Comparison of ENCODE assay signal across 14 cellular contexts in genomic region chr14:91412939-91413338, GRCh38. TPM values are rescaled to one million over a fixed set of nuclear protein-coding genes. Genes with fewer than 3 reads are reported as not detected.
DNase-seq lines count a peak whose midpoint lies in the region; ATAC-seq, FAIRE-seq and TF ChIP-seq lines count a peak whose summit lies in the region.
"Had no signal": no experiment of that assay in that cellular context is flagged by ENCODE, and none has a peak within 500 bp of the region (broad histone marks: within the 10 kb centered on the region; RNA-seq: fewer than 3 reads in every experiment).

No MANE protein-coding gene starts in this region.

- in situ Hi-C loops in HepG2 (cut with HindIII; ENCODE audit: extremely low pct_ligation_motif_present, low pct_unique_long_range_greater_than_20kb): no loop called here
- in situ Hi-C loops in GM13976 (cut with MboI; ENCODE audit: low sequenced_read_pairs, unreplicated experiment): loop anchor here (25.0 kb wide), 1 partner anchor 226 kb away; no protein-coding TSS in a partner anchor

- peak overlapping the region; percentile 99 for H3K27ac Mint-ChIP-seq in activated CD4-positive, alpha-beta memory T cell treated with anti-CD3 and anti-CD28 coated beads, Interleukin-2, amount 10 ng/mL, durations not matched to agents 7 days and 5 days

- H3K4me3 ChIP-seq in HepG2 (replicated peaks in 1 of 3; ENCODE audit: insufficient read depth in 1 of 3, low read depth in 2 of 3, low read length in 3 of 3): no peak overlapping the region
- no peak overlapping the region for H3K4me3 ChIP-seq in right lobe of liver
- no peak overlapping the region for H3K4me3 ChIP-seq in left lung
- no peak overlapping the region for H3K4me3 ChIP-seq in SJCRH30
- H3K4me3 ChIP-seq: coronary artery had no signal

- peaks cover 80% of the 10 kb centered on the region for H3K36me3 Mint-ChIP-seq in activated CD4-positive, alpha-beta memory T cell treated with anti-CD3 and anti-CD28 coated beads, Interleukin-2, amount 10 ng/mL, durations not matched to agents 7 days and 5 days (ENCODE audit: low read depth)

- 56% methylated on average over 5 of the region's 5 CpGs for WGBS in HepG2 (ENCODE audit: low lambda C conversion rate)
- 54% methylated on average over 5 of the region's 5 CpGs for WGBS in right lobe of liver (ENCODE audit: insufficient coverage, low coverage, low lambda C conversion rate, missing lambda C conversion rate)

- H3K79me2 ChIP-seq in HepG2 (ENCODE audit: insufficient read depth, low read length): peaks cover 20% of the 10 kb centered on the region

- DNase-seq in HepG2 (ENCODE audit: low spot score) (no peak), right lobe of liver (no peak), left lung (no peak), GM13976 (ENCODE audit: low spot score) (no peak), superior temporal gyrus (ENCODE audit: extremely low spot score) (no peak), SJCRH30 (no peak)
- no peak for DNase-seq in activated CD4-positive, alpha-beta memory T cell treated with anti-CD3 and anti-CD28 coated beads, Interleukin-2, amount 10 ng/mL, durations not matched to agents 7 days and 5 days

- H4K20me1 ChIP-seq in HepG2 (ENCODE audit: insufficient read depth, low read length): no peaks in the 10 kb centered on the region; the same call in 1 of the 2 replicates

- H2AFZ ChIP-seq in HepG2 (ENCODE audit: low read length): no peak overlapping the region

- no peak for TF ChIP-seq RAD21 in HepG2 (CRISPR knock-in tag; IDR thresholded peaks at IDR 0.05)

- H3K4me3 Mint-ChIP-seq in activated CD4-positive, alpha-beta memory T cell treated with anti-CD3 and anti-CD28 coated beads, Interleukin-2, amount 10 ng/mL, durations not matched to agents 7 days and 5 days: peak overlapping the region; percentile 99

- 0 out of 2 replicates have a peak overlapping the region, but pooled peaks have one; percentile 4 for H3K4me2 ChIP-seq in HepG2 (ENCODE audit: low read depth, low read length)

- H3K9ac ChIP-seq in HepG2 (ENCODE audit: insufficient read depth, low read depth, low read length): no peak overlapping the region

- no peaks in the 10 kb centered on the region for H3K27me3 Mint-ChIP-seq in activated CD4-positive, alpha-beta memory T cell treated with anti-CD3 and anti-CD28 coated beads, Interleukin-2, amount 10 ng/mL, durations not matched to agents 7 days and 5 days

- peaks cover 69% of the 10 kb centered on the region for H3K4me1 Mint-ChIP-seq in activated CD4-positive, alpha-beta memory T cell treated with anti-CD3 and anti-CD28 coated beads, Interleukin-2, amount 10 ng/mL, durations not matched to agents 7 days and 5 days

- intact Hi-C loops in HepG2 (cut with micrococcal nuclease; ENCODE audit: unreplicated experiment): loop anchor here (2.0 kb wide), 1 partner anchor 32 kb away; no protein-coding TSS in a partner anchor
- intact Hi-C loops in right lobe of liver (cut with DNase I): no loop called here
- intact Hi-C loops in left lung (cut with DNase I): loop anchor here in 1 of 2 donors (10.0 kb wide), 1 partner anchor 88 kb away; no protein-coding TSS in a partner anchor

- H3K9me3 ChIP-seq in HepG2 (ENCODE audit: low read length) (no peaks in the 10 kb centered on the region), right lobe of liver (no peaks in the 10 kb centered on the region), left lung (no peaks in the 10 kb centered on the region), SJCRH30 (replicated peaks) (no peaks in the 10 kb centered on the region)

- no peak for TF ChIP-seq CTCF in HepG2 (CRISPR knock-in tag; IDR thresholded peaks at IDR 0.05)
- no peak for TF ChIP-seq CTCF in right lobe of liver (IDR thresholded peaks at IDR 0.05)
- no peak for TF ChIP-seq CTCF in left lung (IDR thresholded peaks at IDR 0.05)
- TF ChIP-seq CTCF in GM13976 (IDR thresholded peaks at IDR 0.05; ENCODE audit: borderline replicate concordance, control extremely low read depth, extremely low read depth, insufficient read depth, missing control alignments): no peak

- TF ChIP-seq POLR2A in HepG2 (IDR thresholded peaks at IDR 0.05; ENCODE audit: insufficient read depth in 1 of 2, low read depth in 2 of 2, low read length in 2 of 2) (no peak), right lobe of liver (IDR thresholded peaks at IDR 0.05) (no peak)

- H3K4me1 ChIP-seq in HepG2 (ENCODE audit: insufficient read depth, low read length): peaks cover 45% of the 10 kb centered on the region
- H3K4me1 ChIP-seq in right lobe of liver: peaks cover 0 to 11% (median 0%) of the 10 kb centered on the region in 4 donors
- peaks cover 3 to 68% of the 10 kb centered on the region in 2 donors for H3K4me1 ChIP-seq in left lung
- H3K4me1 ChIP-seq in SJCRH30: peaks cover 10% of the 10 kb centered on the region

- no TSS peak for BruUV-seq in HepG2 (replicated peaks; lab: Mats Ljungman, UMichigan)

- CTCF ChIA-PET in HepG2 (lab: Yijun Ruan, JAX; ENCODE audit: low intra/inter-chr PET ratio, low total read pairs): no interaction called here
- CTCF ChIA-PET in activated CD4-positive, alpha-beta memory T cell treated with anti-CD3 and anti-CD28 coated beads, Interleukin-2, amount 10 ng/mL, durations not matched to agents 7 days and 5 days (lab: Charles Lee): interaction anchor here (1.0 to 10.3 kb wide), 3 partner anchors 14 to 89 kb away, joined by 3 to 105 read pairs (median 35); no protein-coding TSS in a partner anchor

- FAIRE-seq in HepG2 (lab: Jason Lieb, UNC): peak; percentile 66
- FAIRE-seq: G401.6, keratinocyte, small intestine, urothelium cell line had no signal

- POLR2A ChIA-PET in HepG2 (lab: Yijun Ruan, JAX): no interaction called here
- POLR2A ChIA-PET in activated CD4-positive, alpha-beta memory T cell treated with anti-CD3 and anti-CD28 coated beads, Interleukin-2, amount 10 ng/mL, durations not matched to agents 7 days and 5 days (lab: Charles Lee): interaction anchor here (1.1 to 10.1 kb wide), 6 partner anchors 12 to 96 kb away, joined by 3 to 308 read pairs (median 16); no protein-coding TSS in a partner anchor

- H3K27me3 ChIP-seq in HepG2 (ENCODE audit: control insufficient read depth in 1 of 2, insufficient read depth in 2 of 2, low read length in 2 of 2) (no peaks in the 10 kb centered on the region), right lobe of liver (no peaks in the 10 kb centered on the region), left lung (peaks cover 0 to 6% of the 10 kb centered on the region in 2 donors), SJCRH30 (no peaks in the 10 kb centered on the region)

- peaks cover 4 to 8% of the 10 kb centered on the region in 2 experiments; a peak in 3 of 5 replicates for H3K36me3 ChIP-seq in HepG2 (replicated peaks in 1 of 2; ENCODE audit: control insufficient read depth in 1 of 2, insufficient read depth in 2 of 2, low read length in 2 of 2)
- no peaks in the 10 kb centered on the region for H3K36me3 ChIP-seq in right lobe of liver
- H3K36me3 ChIP-seq in left lung: peaks cover 0 to 7% of the 10 kb centered on the region in 2 donors
- H3K36me3 ChIP-seq in SJCRH30: no peaks in the 10 kb centered on the region

- H3K27ac ChIP-seq in HepG2 (ENCODE audit: extremely low read length, insufficient read depth, low read length): no peak overlapping the region
- H3K27ac ChIP-seq in right lobe of liver: no peak overlapping the region
- H3K27ac ChIP-seq in left lung: peak overlapping the region; percentile 36 to 45
- no peak overlapping the region for H3K27ac ChIP-seq in SJCRH30
- H3K27ac ChIP-seq: coronary artery had no signal

- TF ChIP-seq EP300 in HepG2 (IDR thresholded peaks at IDR 0.05; ENCODE audit: low read depth in 2 of 2, low read length in 2 of 2): no peak
- no peak for TF ChIP-seq EP300 in HepG2 (CRISPR knock-in tag; IDR thresholded peaks at IDR 0.05; ENCODE audit: borderline replicate concordance)

- H3K9me3 Mint-ChIP-seq in activated CD4-positive, alpha-beta memory T cell treated with anti-CD3 and anti-CD28 coated beads, Interleukin-2, amount 10 ng/mL, durations not matched to agents 7 days and 5 days: no peaks in the 10 kb centered on the region
- H3K9me3 Mint-ChIP-seq: nephron had no signal

- ATAC-seq in HepG2: peak; percentile 18; the same call in 2 of the 3 replicates
- no peak for ATAC-seq in right lobe of liver
- no peak for ATAC-seq in left lung
- ATAC-seq in GM21367 (IDR thresholded peaks at IDR 0.05; ENCODE audit: unreplicated experiment): no peak

TF ChIP-seq in HepG2, 621 proteins besides CTCF, POLR2A, EP300 and RAD21 (continues in another document):
- peak; percentile 41; the same call in 1 of the 2 replicates for TF ChIP-seq HNF4A (CRISPR knock-in tag; IDR thresholded peaks at IDR 0.05)

RNA-seq across cellular contexts. Expression of gene CCDC88C, which starts 4.7 kb away (rescaled TPM):
- total RNA-seq in HepG2 (2016; rRNA removed; fragmentation: Illumina TruSeq; extraction: Trizol) (10.4 and 11.7 TPM in 2 replicates), right lobe of liver (1 to 10 TPM; 1.2 to 5.7 (median 3.1) TPM), left lung (10 to 100 TPM; 31.5 to 41.8 TPM)
- 7.1 and 8.3 TPM in 2 replicates for total RNA-seq in HepG2 (2016; cell fraction: cytosol; rRNA removed; fragmentation: Illumina TruSeq; extraction: Trizol; ENCODE audit: low read depth)
- total RNA-seq in HepG2 (2016; cell fraction: insoluble cytoplasmic fraction; rRNA removed; fragmentation: Illumina TruSeq; extraction: Trizol): 7.7 and 11.4 TPM in 2 replicates
- total RNA-seq in HepG2 (2016; cell fraction: membrane; rRNA removed; fragmentation: Illumina TruSeq; extraction: Trizol): 8.7 and 9.6 TPM in 2 replicates
- total RNA-seq in HepG2 (2016; cell fraction: nucleus; rRNA removed; fragmentation: Illumina TruSeq; extraction: Trizol): 17.4 and 18.0 TPM in 2 replicates
- 3.6 and 4.3 TPM in 2 replicates for polyA plus RNA-seq in HepG2 (2011; rRNA removed)
- polyA plus RNA-seq in HepG2 (2011; cell fraction: cytosol; rRNA removed): 2.3 and 3.2 TPM in 2 replicates
- polyA plus RNA-seq in HepG2 (2011; cell fraction: nucleus; rRNA removed): 11.4 and 12.1 TPM in 2 replicates
- polyA plus RNA-seq in HepG2 (2012): 3.7 and 5.3 TPM in 2 replicates
- polyA plus RNA-seq in HepG2 (2016; cell fraction: cytosol; fragmentation: Illumina TruSeq; extraction: Trizol; ENCODE audit: low read depth): 5.2 and 5.3 TPM in 2 replicates
- polyA plus RNA-seq in HepG2 (2016; cell fraction: insoluble cytoplasmic fraction; fragmentation: Illumina TruSeq; extraction: Trizol; ENCODE audit: low read depth): 8.0 and 9.8 TPM in 2 replicates
- polyA plus RNA-seq in HepG2 (2016; cell fraction: membrane; fragmentation: Illumina TruSeq; extraction: Trizol; ENCODE audit: low read depth): 5.3 and 5.8 TPM in 2 replicates
- polyA plus RNA-seq in HepG2 (2016; cell fraction: nucleus; fragmentation: Illumina TruSeq; extraction: Trizol; ENCODE audit: insufficient read depth, low read depth): 18.1 and 18.5 TPM in 2 replicates
- polyA minus RNA-seq in HepG2 (2011; rRNA and poly(A)+ RNA removed; ENCODE audit: low replicate concordance): 12.3 and 15.2 TPM in 2 replicates
- 4.3 and 4.5 TPM in 2 replicates for polyA minus RNA-seq in HepG2 (2011; cell fraction: cytosol; rRNA and poly(A)+ RNA removed)
- 14.3 and 24.1 TPM in 2 replicates for polyA minus RNA-seq in HepG2 (2011; cell fraction: nucleus; rRNA and poly(A)+ RNA removed)
- 100 to 1,000 TPM; 168 to 175 TPM for total RNA-seq in activated CD4-positive, alpha-beta memory T cell treated with anti-CD3 and anti-CD28 coated beads, Interleukin-2, amount 10 ng/mL, durations not matched to agents 7 days and 5 days
- total RNA-seq in SJCRH30 (2014; rRNA removed; shearing (Covaris generic)): 8.9 TPM in 2 replicates

Comparison
In these comparisons a context has a peak if more than half of its experiments do, and no peak if none do; other contexts are left out.
1. H3K27ac ChIP-seq: peak in left lung (2 of 2); none in HepG2 (single experiment), right lobe of liver (0 of 3) and SJCRH30 (single experiment).